Comparison of ENCODE assay signal across 8 cellular contexts in genomic region chr9:90801175-90801506, GRCh38. TPM values are rescaled to one million over a fixed set of nuclear protein-coding genes. Genes with fewer than 3 reads are reported as not detected.
A peak's percentile ranks its signal among the peaks of the same experiment; 100 is the strongest.
DNase-seq lines count a peak whose midpoint lies in the region; ATAC-seq and TF ChIP-seq lines count a peak whose summit lies in the region.

No MANE protein-coding gene starts in this region.

- no peaks in the 10 kb centered on the region for H3K36me3 ChIP-seq in duodenal mucosa (ENCODE audit: control insufficient read depth in 1 of 2, insufficient read depth in 2 of 2, low read length in 2 of 2)
- H3K36me3 ChIP-seq in psoas muscle (ENCODE audit: insufficient read depth in 1 of 2, low read depth in 1 of 2) = no peaks in the 10 kb centered on the region

- intact Hi-C loops in psoas muscle (cut with DNase I) = no loop called here

- ATAC-seq in psoas muscle (peak in 1 of 4 donors; percentile 40), HG02840 (IDR thresholded peaks at IDR 0.05; ENCODE audit: low FRiP score, unreplicated experiment) (no peak)

- DNase-seq in NCI-H1436 (lab: John Stamatoyannopoulos, UW) (peak; percentile 36), NCI-H1436 treated with DMSO at 0.1 percent for 48 hours (lab: John Stamatoyannopoulos, UW) (no peak), psoas muscle (no peak), NCI-H524 treated with DMSO at 0.1 percent for 48 hours (lab: John Stamatoyannopoulos, UW) (no peak), NCI-H1048 (lab: John Stamatoyannopoulos, UW) (no peak)

- H3K9me3 Mint-ChIP-seq in IgD-negative memory B cell = peaks cover 0 to 1% (median 0%) of the 10 kb centered on the region in 3 donors

- no peak overlapping the region for H3K27ac ChIP-seq in duodenal mucosa (ENCODE audit: low read depth, low read length)
- no peak overlapping the region for H3K27ac ChIP-seq in psoas muscle

- no peak for TF ChIP-seq CTCF in psoas muscle (IDR thresholded peaks at IDR 0.05)

- H3K27ac Mint-ChIP-seq in IgD-negative memory B cell = peak overlapping the region; percentile 55 to 93 (median 82)

- no peaks in the 10 kb centered on the region for H3K27me3 ChIP-seq in duodenal mucosa (ENCODE audit: control insufficient read depth in 1 of 2, insufficient read depth in 2 of 2, low read length in 2 of 2)
- H3K27me3 ChIP-seq in psoas muscle (ENCODE audit: insufficient read depth in 3 of 3, low read length in 2 of 3) = peaks cover 0 to 50% (median 12%) of the 10 kb centered on the region in 3 donors

- H3K9ac ChIP-seq in duodenal mucosa (ENCODE audit: low read depth in 1 of 2, low read length in 2 of 2) = peak overlapping the region; percentile 82 to 94

- H3K9me3 ChIP-seq in duodenal mucosa (ENCODE audit: control insufficient read depth in 1 of 2, low read length in 2 of 2) (no peaks in the 10 kb centered on the region), psoas muscle (no peaks in the 10 kb centered on the region)

- H3K4me3 Mint-ChIP-seq in IgD-negative memory B cell = peak overlapping the region; percentile 95 to 97 (median 96)

- H3K4me3 ChIP-seq in duodenal mucosa (ENCODE audit: low read depth in 1 of 2, low read length in 2 of 2) (peak overlapping the region; percentile 87 to 89), psoas muscle (peak overlapping the region; percentile 57)

- H3K4me1 ChIP-seq in duodenal mucosa (ENCODE audit: control insufficient read depth in 1 of 2, insufficient read depth in 2 of 2, low read length in 2 of 2) (peaks cover 14 to 17% of the 10 kb centered on the region in 2 donors), psoas muscle (peaks cover 10% of the 10 kb centered on the region)

- no peaks in the 10 kb centered on the region for H3K27me3 Mint-ChIP-seq in IgD-negative memory B cell

- peaks cover 3% of the 10 kb centered on the region for H3K36me3 Mint-ChIP-seq in IgD-negative memory B cell

- WGBS in psoas muscle, 3 donors = 18 to 23% (median 20%) methylated on average over 11 of the region's 11 CpGs

- peaks cover 52 to 62% (median 57%) of the 10 kb centered on the region in 3 donors for H3K4me1 Mint-ChIP-seq in IgD-negative memory B cell

RNA-seq across cellular contexts. Expression of gene SYK, which starts 0.5 kb away (rescaled TPM):
- polyA plus RNA-seq in IgD-negative memory B cell (314 TPM), psoas muscle (under 1 TPM; 0.40 to 0.52 (median 0.52) TPM)
- 1 to 10 TPM; 1.4 to 2.8 (median 2.1) TPM for total RNA-seq in psoas muscle

Comparison
In these comparisons a context has a peak if more than half of its experiments do, and no peak if none do; other contexts are left out.
1. RNA of gene SYK, which starts 0.5 kb away (polyA plus RNA-seq): 314 TPM in IgD-negative memory B cell (single experiment); 0.40 to 0.52 TPM in psoas muscle; every median in the first group is over 100 times any median in the second.